ENCODE assay signal across 7 cellular contexts in the genomic region with DNA sequence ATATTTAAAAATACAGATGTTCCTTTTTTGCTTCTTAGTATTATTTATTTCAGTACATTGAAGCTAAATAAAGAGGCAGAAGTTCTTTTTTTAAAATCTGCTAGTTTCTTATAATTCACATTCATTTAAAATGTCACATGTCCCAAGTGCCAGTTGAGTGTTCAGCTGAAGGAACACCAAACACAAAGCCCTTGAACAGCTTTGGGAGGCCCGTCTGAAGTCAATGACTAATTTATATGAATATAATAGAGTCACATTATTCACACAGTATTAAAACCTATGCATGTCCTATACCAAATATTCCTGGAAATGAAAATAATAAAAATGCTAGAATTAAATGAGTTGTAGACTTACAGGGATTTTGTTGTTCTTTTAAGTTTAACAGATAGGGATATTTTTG.
"Had no signal": no experiment of that assay in that cellular context is flagged by ENCODE, and none has a peak within 500 bp of the region (broad histone marks: within the 10 kb centered on the region; RNA-seq: fewer than 3 reads in every experiment).

No MANE protein-coding gene starts in this region.

- ATAC-seq: GM12878 had no signal

- H3K4me3 ChIP-seq: GM12878 had no signal

- FAIRE-seq: GM12878, GM12891, GM12892, GM18507, GM19239 had no signal

- DNase-seq: GDM1, GF-D8 had no signal
